19 cellular contexts compared by ENCODE assay signal in genomic region chr22:43747877-43748276, GRCh38.
"Had no signal": no experiment of that assay in that cellular context is flagged by ENCODE, and none has a peak within 500 bp of the region (broad histone marks: within the 10 kb centered on the region; RNA-seq: fewer than 3 reads in every experiment).

No MANE protein-coding gene starts in this region.

- H3K9me3 ChIP-seq: spleen, thoracic aorta, vagina had no signal

- H3K36me3 ChIP-seq: cardiac muscle cell, spleen, thoracic aorta, vagina had no signal

- ATAC-seq: activated naive CD8-positive, alpha-beta T cell treated with anti-CD3 and anti-CD28 coated beads, Interleukin-2, amount 50 U/mL, for 24 hours; activated T-cell treated with anti-CD3 and anti-CD28 coated beads, Interleukin-2, amount 50 U/mL, for 72 hours; left cardiac atrium; natural killer cell had no signal

- H3K4me1 ChIP-seq: spleen had no signal

- DNase-seq: activated B cell treated with CpG ODN at 0.5 μM for 24 hours; activated CD4-positive, alpha-beta T cell treated with anti-CD3 and anti-CD28 coated beads for 4 hours; activated CD4-positive, alpha-beta T cell treated with anti-CD3 and anti-CD28 coated beads, Interleukin-2, amount 50 U/mL, for 48 hours; activated effector memory CD4-positive, alpha-beta T cell treated with anti-CD3 and anti-CD28 coated beads, Interleukin-2, amount 50 U/mL, for 16 hours; activated naive CD4-positive, alpha-beta T cell treated with anti-CD3 and anti-CD28 coated beads, Interleukin-2, amount 10 ng/mL, durations not matched to agents 7 days and 5 days; activated naive CD8-positive, alpha-beta T cell treated with anti-CD3 and anti-CD28 coated beads, Interleukin-2, amount 50 U/mL, for 24 hours; activated T-cell treated with anti-CD3 and anti-CD28 coated beads, Interleukin-2, amount 50 U/mL, for 72 hours; head of caudate nucleus; islet precursor cell; left cardiac atrium; midbrain; natural killer cell; spleen; stimulated activated CD4-positive, alpha-beta T cell treated with anti-CD3 and anti-CD28 coated beads, Interleukin-4, amount 100 ng/mL, for 1 hour; stimulated activated naive CD4-positive, alpha-beta T cell treated with Interleukin-2 at 50 U/mL for 16 hours; T-helper 9 cell had no signal

- H3K4me3 ChIP-seq: cardiac muscle cell, spleen, thoracic aorta, vagina had no signal

- H3K27me3 ChIP-seq: cardiac muscle cell, vagina had no signal

- H3K27ac ChIP-seq: cardiac muscle cell, spleen, thoracic aorta, vagina had no signal
